In genomic region chr12:116665666-116666304, GRCh38 we compare ENCODE assay signal across 12 cellular contexts.
"Had no signal": no experiment of that assay in that cellular context is flagged by ENCODE, and none has a peak within 500 bp of the region (broad histone marks: within the 10 kb centered on the region; RNA-seq: fewer than 3 reads in every experiment).

No MANE protein-coding gene starts in this region.

- H3K4me3 ChIP-seq: thoracic aorta had no signal

- ATAC-seq: activated CD8-positive, alpha-beta memory T cell treated with anti-CD3 and anti-CD28 coated beads, Interleukin-2, amount 10 ng/mL, durations not matched to agents 7 days and 5 days; foreskin keratinocyte; natural killer cell treated with Interleukin-12 subunit alpha and Interleukin-12 subunit beta and Interleukin-15 and Interleukin-18, amount 100 ng/mL, for 72 hours; stimulated activated naive CD8-positive, alpha-beta T cell treated with anti-CD3 and anti-CD28 coated beads, Interleukin-15, amount 100 ng/mL, for 72 hours; T-helper 17 cell had no signal

- H3K27ac ChIP-seq: brain microvascular endothelial cell, foreskin keratinocyte, thoracic aorta had no signal

- H3K4me1 ChIP-seq: foreskin keratinocyte had no signal

- H3K9me3 ChIP-seq: thoracic aorta had no signal

- DNase-seq: activated CD8-positive, alpha-beta memory T cell treated with anti-CD3 and anti-CD28 coated beads, Interleukin-2, amount 10 ng/mL, durations not matched to agents 7 days and 5 days; activated gamma-delta T cell; activated T-cell treated with anti-CD3 and anti-CD28 coated beads, Interleukin-2, amount 50 U/mL, for 48 hours; amygdala; brain microvascular endothelial cell; foreskin keratinocyte; head of caudate nucleus; stimulated activated CD4-positive, alpha-beta T cell treated with anti-CD3 and anti-CD28 coated beads, Interleukin-4, amount 100 ng/mL, for 4 hours; stimulated activated naive CD8-positive, alpha-beta T cell treated with anti-CD3 and anti-CD28 coated beads, Interleukin-15, amount 100 ng/mL, for 72 hours; T-helper 17 cell had no signal

- H3K36me3 ChIP-seq: brain microvascular endothelial cell, thoracic aorta had no signal

- H3K27me3 ChIP-seq: brain microvascular endothelial cell had no signal
